In genomic region chr19:45097776-45098520, GRCh38 we compare ENCODE assay signal across 8 cellular contexts. TPM values are rescaled to one million over a fixed set of nuclear protein-coding genes. Genes with fewer than 3 reads are reported as not detected.
DNase-seq lines count a peak whose midpoint lies in the region; TF ChIP-seq lines count a peak whose summit lies in the region.

No MANE protein-coding gene starts in this region.

- 0 out of 2 replicates have a peak overlapping the region, but pooled peaks have one; percentile 4 for H3K4me3 ChIP-seq in WI38 (ENCODE audit: low read depth, low read length)

- peak; percentile 65 for DNase-seq in NCI-H2196 (lab: John Stamatoyannopoulos, UW; ENCODE audit: unreplicated experiment)
- DNase-seq in NCI-H2196 treated with DMSO at 0.1 percent for 48 hours (lab: John Stamatoyannopoulos, UW; ENCODE audit: unreplicated experiment), result no peak
- peak in 26 of 42 donors; percentile 14 to 87 (median 52) for DNase-seq in head of caudate nucleus
- DNase-seq in pulmonary artery endothelial cell (ENCODE audit: low read depth, low spot score), result peak; percentile 75
- no peak for DNase-seq in activated CD4-positive, alpha-beta T cell treated with anti-CD3 and anti-CD28 coated beads, Interleukin-2, amount 50 U/mL, for 1 hour
- DNase-seq in NCI-H187 treated with DMSO at 0.1 percent for 48 hours (lab: John Stamatoyannopoulos, UW), result no peak
- no peak for DNase-seq in activated CD4-positive, alpha-beta T cell treated with anti-CD3 and anti-CD28 coated beads for 48 hours

- TF ChIP-seq CTCF in WI38 (IDR thresholded peaks at IDR 0.05; ENCODE audit: low read depth, low read length), result no peak

- intact Hi-C loops in head of caudate nucleus (cut with DNase I), result no loop called here

RNA-seq across cellular contexts. Expression of gene PPP1R37, which starts 5.0 kb away (rescaled TPM):
- 23.2 and 25.4 TPM in 2 replicates for total RNA-seq in pulmonary artery endothelial cell

RNA-seq across cellular contexts. Expression of gene GEMIN7, which starts 18.9 kb away (rescaled TPM):
- 18.8 and 26.3 TPM in 2 replicates for total RNA-seq in pulmonary artery endothelial cell

RNA-seq across cellular contexts. Expression of gene ZNF296, which starts 21.7 kb away (rescaled TPM):
- 0.14 and 0.26 TPM in 2 replicates for total RNA-seq in pulmonary artery endothelial cell

RNA-seq across cellular contexts. Expression of gene CLASRP, which starts 59.1 kb away (rescaled TPM):
- total RNA-seq in pulmonary artery endothelial cell, result 11.0 and 13.3 TPM in 2 replicates

Comparison
In these comparisons a context has a peak if more than half of its experiments do, and no peak if none do; other contexts are left out.
1. DNase-seq: peak in NCI-H2196 (single experiment), head of caudate nucleus (26 of 42) and pulmonary artery endothelial cell (single experiment); none in NCI-H2196 treated with DMSO at 0.1 percent for 48 hours (single experiment), activated CD4-positive, alpha-beta T cell treated with anti-CD3 and anti-CD28 coated beads, Interleukin-2, amount 50 U/mL, for 1 hour (single experiment), NCI-H187 treated with DMSO at 0.1 percent for 48 hours (single experiment) and activated CD4-positive, alpha-beta T cell treated with anti-CD3 and anti-CD28 coated beads for 48 hours (single experiment).